ENCODE assay signal across 8 cellular contexts in genomic region chr2:28751102-28751955, GRCh38. TPM values are rescaled to one million over a fixed set of nuclear protein-coding genes. Genes with fewer than 3 reads are reported as not detected.
A peak's percentile ranks its signal among the peaks of the same experiment; 100 is the strongest.
DNase-seq lines count a peak whose midpoint lies in the region; ATAC-seq, FAIRE-seq and TF ChIP-seq lines count a peak whose summit lies in the region.

PPP1CB (plus strand) TSS chr2:28751830; CDS start chr2:28752125, 295 bp downstream.

- TF ChIP-seq CTCF in GM12865 (IDR thresholded peaks at IDR 0.05; ENCODE audit: insufficient read depth, low read depth, low read length, missing control alignments) (peak; percentile 33), pancreas (IDR thresholded peaks at IDR 0.05) (peak in 3 of 4 donors; percentile 7 to 18 (median 15)), tibial artery (IDR thresholded peaks at IDR 0.05) (peak; percentile 27 to 43)

- peak within 1 kb of the TSS; percentile 98 for H3K27ac Mint-ChIP-seq in activated naive CD8-positive, alpha-beta T cell treated with anti-CD3 and anti-CD28 coated beads for 36 hours

- peak within 1 kb of the TSS; percentile 86 for H3K4me3 Mint-ChIP-seq in activated naive CD8-positive, alpha-beta T cell treated with anti-CD3 and anti-CD28 coated beads for 36 hours

- H3K36me3 ChIP-seq in pancreas (no peaks in the 10 kb centered on the region), tibial artery (peaks cover 0 to 9% (median 0%) of the 10 kb centered on the region in 3 donors)

- DNase-seq in GM12865 (ENCODE audit: low read depth) (peak; percentile 98), NCI-H1105 (lab: John Stamatoyannopoulos, UW) (peak; percentile 91), SKM-1 treated with dmso at 0.1 percent for 144 hours (lab: John Stamatoyannopoulos, UW; ENCODE audit: unreplicated experiment) (peak; percentile 96), head of caudate nucleus (peak; percentile 85 to 98 (median 96)), pancreas (peak; percentile 94 to 98 (median 96)), tibial artery (peak; percentile 96 to 99)
- DNase-seq in activated naive CD8-positive, alpha-beta T cell treated with anti-CD3 and anti-CD28 coated beads for 36 hours, result peak; percentile 97

- H3K9me3 ChIP-seq in pancreas, result no peaks in the 10 kb centered on the region
- H3K9me3 ChIP-seq in tibial artery, result no peaks in the 10 kb centered on the region

- peaks cover 23% of the 10 kb centered on the region for H3K36me3 Mint-ChIP-seq in activated naive CD8-positive, alpha-beta T cell treated with anti-CD3 and anti-CD28 coated beads for 36 hours

- H3K4me1 Mint-ChIP-seq in activated naive CD8-positive, alpha-beta T cell treated with anti-CD3 and anti-CD28 coated beads for 36 hours, result peaks cover 48% of the 10 kb centered on the region

- H3K4me1 ChIP-seq in pancreas (peaks cover 14 to 30% (median 20%) of the 10 kb centered on the region in 3 donors), tibial artery (peaks cover 0 to 69% (median 35%) of the 10 kb centered on the region in 4 donors)

- peak within 1 kb of the TSS; percentile 95 for H3K4me3 ChIP-seq in GM12865 (ENCODE audit: low read depth, low read length)
- peak within 1 kb of the TSS; percentile 80 to 96 (median 94) for H3K4me3 ChIP-seq in pancreas
- peak within 1 kb of the TSS; percentile 85 to 99 for H3K4me3 ChIP-seq in tibial artery

- 1% methylated on average over 67 to 86 of the region's 86 CpGs for WGBS in pancreas, 2 donors

- H3K9me3 Mint-ChIP-seq in activated naive CD8-positive, alpha-beta T cell treated with anti-CD3 and anti-CD28 coated beads for 36 hours, result no peaks in the 10 kb centered on the region

- no peak for FAIRE-seq in pancreas (lab: Jason Lieb, UNC)

- H3K27me3 ChIP-seq in pancreas (no peaks in the 10 kb centered on the region), tibial artery (no peaks in the 10 kb centered on the region)

- intact Hi-C loops in head of caudate nucleus (cut with DNase I) (loop anchor here (5.0 to 10.0 kb wide), 3 partner anchors 127 to 184 kb away; no protein-coding TSS in a partner anchor), pancreas (cut with DNase I) (loop anchor here in 2 of 3 donors (5.0 to 10.0 kb wide), 2 partner anchors 129 to 157 kb away; no protein-coding TSS in a partner anchor), tibial artery (cut with DNase I; ENCODE audit: low total_unique reads) (loop anchor here (5.0 kb wide), 1 partner anchor 124 kb away; no protein-coding TSS in a partner anchor)

- ATAC-seq in HG02642 (IDR thresholded peaks at IDR 0.05; ENCODE audit: poor library complexity, unreplicated experiment), result peak; percentile 88
- ATAC-seq in pancreas, result peak; percentile 84 to 93 (median 90)

- H3K27me3 Mint-ChIP-seq in activated naive CD8-positive, alpha-beta T cell treated with anti-CD3 and anti-CD28 coated beads for 36 hours, result no peaks in the 10 kb centered on the region

- peak within 1 kb of the TSS; percentile 98 to 100 (median 98) for H3K27ac ChIP-seq in pancreas
- H3K27ac ChIP-seq in tibial artery, result peak within 1 kb of the TSS; percentile 99 to 100

RNA-seq across cellular contexts. Expression of gene PPP1CB, which starts in this region (rescaled TPM):
- total RNA-seq in activated naive CD8-positive, alpha-beta T cell treated with anti-CD3 and anti-CD28 coated beads for 36 hours, result 100 to 1,000 TPM; 229 to 232 TPM
- 100 to 1,000 TPM in 3 of 6 donors, 10 to 100 TPM in 3; 78.4 to 205 (median 98.7) TPM for total RNA-seq in pancreas
- 10 to 100 TPM; 33.2 to 50.3 TPM for polyA plus RNA-seq in pancreas

Comparison
In these comparisons a context has a peak if more than half of its experiments do, and no peak if none do; other contexts are left out.
1. Peak in every context shown above with its lines: DNase-seq, ATAC-seq, H3K4me3 ChIP-seq and H3K27ac ChIP-seq.